Comparison of ENCODE assay signal across 17 cellular contexts in the genomic region with DNA sequence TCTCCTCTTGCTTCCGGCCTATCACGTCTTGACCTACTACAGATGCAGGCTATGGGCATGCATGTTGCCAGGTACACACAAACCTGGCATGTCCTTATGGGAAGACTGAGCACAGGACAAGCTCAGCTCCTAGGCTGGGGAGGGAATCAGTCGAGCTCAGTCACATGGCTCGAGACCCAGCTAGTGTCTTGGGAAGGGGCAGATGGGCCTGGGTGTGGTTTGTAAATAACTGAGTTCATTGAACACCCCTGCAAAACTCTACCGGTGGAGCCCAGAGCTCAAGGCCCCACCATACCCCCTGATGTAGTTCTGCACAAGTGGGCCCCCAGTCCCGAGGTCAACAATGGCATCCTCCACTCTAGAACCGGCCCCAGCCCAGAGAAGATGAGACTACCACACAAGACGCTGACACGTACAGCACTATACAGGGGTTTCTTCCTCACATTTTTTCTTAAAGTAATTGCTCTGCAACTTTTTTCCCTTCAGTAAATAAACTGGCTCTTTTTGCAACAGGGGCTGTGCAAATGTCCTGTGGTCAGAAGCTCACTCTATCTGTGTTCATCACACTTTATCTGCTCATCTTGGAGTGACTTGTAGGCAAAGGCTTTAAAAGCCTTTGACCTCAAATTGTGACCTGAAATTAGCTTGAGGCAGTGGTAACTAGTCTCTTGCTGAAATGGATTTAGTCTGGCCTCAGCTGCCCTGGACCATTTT. TPM values are rescaled to one million over a fixed set of nuclear protein-coding genes. Genes with fewer than 3 reads are reported as not detected.
DNase-seq lines count a peak whose midpoint lies in the region; ATAC-seq and TF ChIP-seq lines count a peak whose summit lies in the region.
"Had no signal": no experiment of that assay in that cellular context is flagged by ENCODE, and none has a peak within 500 bp of the region (broad histone marks: within the 10 kb centered on the region; RNA-seq: fewer than 3 reads in every experiment).

No MANE protein-coding gene starts in this region.

- H3K27me3 Mint-ChIP-seq in activated naive CD8-positive, alpha-beta T cell treated with anti-CD3 and anti-CD28 coated beads, Interleukin-2, amount 50 U/mL, for 24 hours = no peaks in the 10 kb centered on the region
- H3K27me3 Mint-ChIP-seq in activated naive CD8-positive, alpha-beta T cell treated with anti-CD3 and anti-CD28 coated beads for 36 hours = no peaks in the 10 kb centered on the region

- POLR2A ChIA-PET in HEK293 (lab: Yijun Ruan, JAX) = interaction anchor here (1.2 kb wide), 1 partner anchor 92 kb away, joined by 3 read pairs; a partner anchor contains a TSS

- ATAC-seq in activated naive CD8-positive, alpha-beta T cell treated with anti-CD3 and anti-CD28 coated beads, Interleukin-2, amount 50 U/mL, for 24 hours = no peak
- ATAC-seq in GM18498 (IDR thresholded peaks at IDR 0.05; ENCODE audit: unreplicated experiment) = no peak

- H3K4me1 Mint-ChIP-seq in activated naive CD8-positive, alpha-beta T cell treated with anti-CD3 and anti-CD28 coated beads, Interleukin-2, amount 50 U/mL, for 24 hours = no peaks in the 10 kb centered on the region
- no peaks in the 10 kb centered on the region for H3K4me1 Mint-ChIP-seq in activated naive CD8-positive, alpha-beta T cell treated with anti-CD3 and anti-CD28 coated beads for 36 hours

- H3K36me3 ChIP-seq in HEK293 (ENCODE audit: control insufficient read depth in 2 of 2, insufficient read depth in 1 of 2, low read length in 2 of 2) = peaks cover 21 to 97% of the 10 kb centered on the region in 2 experiments

- CTCF ChIA-PET in HEK293 (lab: Yijun Ruan, JAX) = no interaction called here

- no peaks in the 10 kb centered on the region for H3K4me1 ChIP-seq in HEK293 (ENCODE audit: control insufficient read depth, insufficient read depth, low read length)

- H3K4me3 Mint-ChIP-seq in activated naive CD8-positive, alpha-beta T cell treated with anti-CD3 and anti-CD28 coated beads, Interleukin-2, amount 50 U/mL, for 24 hours = no peak overlapping the region
- no peak overlapping the region for H3K4me3 Mint-ChIP-seq in activated naive CD8-positive, alpha-beta T cell treated with anti-CD3 and anti-CD28 coated beads for 36 hours

- peak overlapping the region; percentile 56 for H3K27ac Mint-ChIP-seq in activated naive CD8-positive, alpha-beta T cell treated with anti-CD3 and anti-CD28 coated beads, Interleukin-2, amount 50 U/mL, for 24 hours
- H3K27ac Mint-ChIP-seq in activated naive CD8-positive, alpha-beta T cell treated with anti-CD3 and anti-CD28 coated beads for 36 hours = no peak overlapping the region

- H3K9me3 Mint-ChIP-seq in activated naive CD8-positive, alpha-beta T cell treated with anti-CD3 and anti-CD28 coated beads, Interleukin-2, amount 50 U/mL, for 24 hours = no peaks in the 10 kb centered on the region
- no peaks in the 10 kb centered on the region for H3K9me3 Mint-ChIP-seq in activated naive CD8-positive, alpha-beta T cell treated with anti-CD3 and anti-CD28 coated beads for 36 hours

- H3K9me3 ChIP-seq in HEK293 (ENCODE audit: control insufficient read depth, insufficient read depth, low read depth, low read length) = no peaks in the 10 kb centered on the region

- no peak overlapping the region for H3K27ac ChIP-seq in HEK293 (ENCODE audit: extremely low read depth, low read depth, low read length)

- no peak for DNase-seq in activated naive CD8-positive, alpha-beta T cell treated with anti-CD3 and anti-CD28 coated beads, Interleukin-2, amount 50 U/mL, for 24 hours
- DNase-seq in activated naive CD8-positive, alpha-beta T cell treated with anti-CD3 and anti-CD28 coated beads for 36 hours = no peak
- DNase-seq in mesenteric fat pad (ENCODE audit: low spot score) = peak; percentile 75
- no peak for DNase-seq in cerebellar nuclear complex (lab: John Stamatoyannopoulos, UW)
- DNase-seq: C1 segment of cervical spinal cord, DMS79 treated with DMSO at 0.1 percent for 48 hours, H7, IMR-90, Karpas-422, NCI-H1417 treated with DMSO at 0.1 percent for 48 hours, NCI-H187 treated with DMSO at 0.1 percent for 48 hours, NCI-H2227 treated with DMSO at 0.1 percent for 48 hours, NCI-H510A treated with DMSO at 0.1 percent for 48 hours, NCI-H774, Right ventricle myocardium superior had no signal

- TF ChIP-seq CTCF in HEK293 (tag by site-specific recombination; IDR thresholded peaks at IDR 0.05) = no peak

- H3K4me3 ChIP-seq in HEK293 (ENCODE audit: low read depth, low read length) = no peak overlapping the region

- peaks cover 42% of the 10 kb centered on the region for H3K36me3 Mint-ChIP-seq in activated naive CD8-positive, alpha-beta T cell treated with anti-CD3 and anti-CD28 coated beads, Interleukin-2, amount 50 U/mL, for 24 hours (ENCODE audit: low read depth)
- H3K36me3 Mint-ChIP-seq in activated naive CD8-positive, alpha-beta T cell treated with anti-CD3 and anti-CD28 coated beads for 36 hours = peaks cover 48% of the 10 kb centered on the region

TF ChIP-seq in HEK293, 187 proteins besides CTCF, POLR2A, EP300 and RAD21:
- TF ChIP-seq YY2 (tag by site-specific recombination; IDR thresholded peaks at IDR 0.05) = no peak
- TF ChIP-seq ZNF623 (tag by site-specific recombination; IDR thresholded peaks at IDR 0.05) = peak; percentile 97
TF ChIP-seq in HEK293: peak in this region for 1.

RNA-seq across cellular contexts. Expression of a gene that starts 22.9 kb away (rescaled TPM):
- total RNA-seq in activated naive CD8-positive, alpha-beta T cell treated with anti-CD3 and anti-CD28 coated beads for 36 hours = 10 to 100 TPM; 52.4 to 59.7 TPM
- total RNA-seq in mesenteric fat pad = 19.1 TPM

RNA-seq across cellular contexts. Expression of a gene that starts 25.2 kb away (rescaled TPM):
- 100 to 1,000 TPM; 123 to 134 TPM for total RNA-seq in activated naive CD8-positive, alpha-beta T cell treated with anti-CD3 and anti-CD28 coated beads for 36 hours
- 46.8 TPM for total RNA-seq in mesenteric fat pad

RNA-seq across cellular contexts. Expression of a gene that starts 25.4 kb away (rescaled TPM):
- total RNA-seq in activated naive CD8-positive, alpha-beta T cell treated with anti-CD3 and anti-CD28 coated beads for 36 hours = 10 to 100 TPM; 32.5 to 34.6 TPM
- 8.9 TPM for total RNA-seq in mesenteric fat pad

RNA-seq across cellular contexts. Expression of a gene that starts 35.3 kb away (rescaled TPM):
- total RNA-seq in activated naive CD8-positive, alpha-beta T cell treated with anti-CD3 and anti-CD28 coated beads for 36 hours = 10 to 100 TPM; 72.8 to 74.6 TPM
- total RNA-seq in mesenteric fat pad = 75.4 TPM
